In the genomic region with DNA sequence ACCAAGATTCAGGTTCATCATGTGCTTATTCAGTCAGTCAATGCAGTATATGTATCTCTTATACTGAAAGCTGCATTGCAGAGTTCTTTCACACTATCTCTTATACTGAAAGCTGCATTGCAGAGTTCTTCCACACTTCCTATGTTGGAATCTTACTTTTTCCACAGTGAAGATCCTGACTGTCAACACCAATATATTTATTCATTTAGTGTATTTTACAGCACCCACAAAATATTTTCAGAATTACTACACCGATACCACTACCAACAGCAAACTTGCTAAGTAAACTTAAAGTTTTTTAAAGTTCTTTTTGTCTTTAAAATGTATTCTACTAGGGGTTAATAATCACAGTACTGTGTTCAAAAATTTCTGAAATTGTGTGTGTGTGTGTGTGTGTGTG, we compare ENCODE assay signal across 21 cellular contexts.
"Had no signal": no experiment of that assay in that cellular context is flagged by ENCODE, and none has a peak within 500 bp of the region (broad histone marks: within the 10 kb centered on the region; RNA-seq: fewer than 3 reads in every experiment).

No MANE protein-coding gene starts in this region.

- H3K4me1 Mint-ChIP-seq: memory B cell; naive thymus-derived CD8-positive, alpha-beta T cell; nephron; neural progenitor cell; stimulated activated naive B cell treated with anti-CD40 and anti-IgM and Interleukin-4, amounts not matched to agents 10 μg/mL and 1 μg/mL and 100 μg/mL, for 72 hours had no signal

- H3K9me3 ChIP-seq: neutrophil, right lobe of liver, testis, thyroid gland, upper lobe of right lung had no signal

- H2AFZ ChIP-seq: neural progenitor cell had no signal

- H3K27me3 Mint-ChIP-seq: naive thymus-derived CD8-positive, alpha-beta T cell; progenitor cell of endocrine pancreas; stimulated activated naive B cell treated with anti-CD40 and anti-IgM and Interleukin-4, amounts not matched to agents 10 μg/mL and 1 μg/mL and 100 μg/mL, for 72 hours had no signal

- DNase-seq: hippocampal formation; left ventricle myocardium inferior; naive thymus-derived CD8-positive, alpha-beta T cell; occipital lobe; right lobe of liver; stimulated activated CD4-positive, alpha-beta T cell treated with anti-CD3 and anti-CD28 coated beads, Interleukin-1b, Interleukin-23, amount 100 ng/mL, for 48 hours; stimulated activated CD4-positive, alpha-beta T cell treated with anti-CD3 and anti-CD28 coated beads, Interleukin-2, amount 100 ng/mL, for 48 hours; stimulated activated naive B cell treated with anti-CD40 and anti-IgM and Interleukin-4, amounts not matched to agents 10 μg/mL and 1 μg/mL and 100 μg/mL, for 72 hours; stimulated activated naive CD8-positive, alpha-beta T cell treated with anti-CD3 and anti-CD28 coated beads, Interleukin-15, Interleukin-2, amounts not matched to agents 100 U/mL and 50 U/mL, for 24 hours; stomach; testis; thyroid gland; trophoblast cell; upper lobe of right lung had no signal

- H3K27ac ChIP-seq: left ventricle myocardium inferior, neural progenitor cell, neutrophil, right atrium auricular region, right lobe of liver, stomach, testis, thyroid gland, upper lobe of right lung had no signal

- H3K4me3 Mint-ChIP-seq: memory B cell; naive thymus-derived CD8-positive, alpha-beta T cell; nephron; neural progenitor cell; stimulated activated naive B cell treated with anti-CD40 and anti-IgM and Interleukin-4, amounts not matched to agents 10 μg/mL and 1 μg/mL and 100 μg/mL, for 72 hours had no signal

- H3K27me3 ChIP-seq: neural progenitor cell, neutrophil, right atrium auricular region, right lobe of liver, stomach, testis, thyroid gland, upper lobe of right lung had no signal

- H3K9me3 Mint-ChIP-seq: neural progenitor cell; stimulated activated naive B cell treated with anti-CD40 and anti-IgM and Interleukin-4, amounts not matched to agents 10 μg/mL and 1 μg/mL and 100 μg/mL, for 72 hours had no signal

- H3K36me3 Mint-ChIP-seq: memory B cell; naive thymus-derived CD8-positive, alpha-beta T cell; neural progenitor cell; stimulated activated naive B cell treated with anti-CD40 and anti-IgM and Interleukin-4, amounts not matched to agents 10 μg/mL and 1 μg/mL and 100 μg/mL, for 72 hours had no signal

- H3K4me3 ChIP-seq: left ventricle myocardium inferior, neural progenitor cell, right atrium auricular region, right lobe of liver, smooth muscle cell, stomach, testis, thyroid gland, upper lobe of right lung had no signal

- H3K27ac Mint-ChIP-seq: memory B cell; naive thymus-derived CD8-positive, alpha-beta T cell; nephron; neural progenitor cell; progenitor cell of endocrine pancreas; stimulated activated naive B cell treated with anti-CD40 and anti-IgM and Interleukin-4, amounts not matched to agents 10 μg/mL and 1 μg/mL and 100 μg/mL, for 72 hours had no signal

- H3K4me1 ChIP-seq: neural progenitor cell, right atrium auricular region, right lobe of liver, stomach, testis, thyroid gland, upper lobe of right lung had no signal

- H3K4me2 ChIP-seq: neural progenitor cell, smooth muscle cell had no signal

- H3K9ac ChIP-seq: neural progenitor cell had no signal

- H3K36me3 ChIP-seq: left ventricle myocardium inferior, neural progenitor cell, neutrophil, right atrium auricular region, right lobe of liver, stomach, thyroid gland, upper lobe of right lung had no signal
